ENCODE assay signal across 1 cellular context in genomic region chr5:15440434-15440833, GRCh38.
TF ChIP-seq lines count a peak whose summit lies in the region.

No MANE protein-coding gene starts in this region.

TF ChIP-seq in WTC11, 78 proteins besides CTCF, POLR2A, EP300 and RAD21 (continued from another document):
- TF ChIP-seq, protein P1, sequence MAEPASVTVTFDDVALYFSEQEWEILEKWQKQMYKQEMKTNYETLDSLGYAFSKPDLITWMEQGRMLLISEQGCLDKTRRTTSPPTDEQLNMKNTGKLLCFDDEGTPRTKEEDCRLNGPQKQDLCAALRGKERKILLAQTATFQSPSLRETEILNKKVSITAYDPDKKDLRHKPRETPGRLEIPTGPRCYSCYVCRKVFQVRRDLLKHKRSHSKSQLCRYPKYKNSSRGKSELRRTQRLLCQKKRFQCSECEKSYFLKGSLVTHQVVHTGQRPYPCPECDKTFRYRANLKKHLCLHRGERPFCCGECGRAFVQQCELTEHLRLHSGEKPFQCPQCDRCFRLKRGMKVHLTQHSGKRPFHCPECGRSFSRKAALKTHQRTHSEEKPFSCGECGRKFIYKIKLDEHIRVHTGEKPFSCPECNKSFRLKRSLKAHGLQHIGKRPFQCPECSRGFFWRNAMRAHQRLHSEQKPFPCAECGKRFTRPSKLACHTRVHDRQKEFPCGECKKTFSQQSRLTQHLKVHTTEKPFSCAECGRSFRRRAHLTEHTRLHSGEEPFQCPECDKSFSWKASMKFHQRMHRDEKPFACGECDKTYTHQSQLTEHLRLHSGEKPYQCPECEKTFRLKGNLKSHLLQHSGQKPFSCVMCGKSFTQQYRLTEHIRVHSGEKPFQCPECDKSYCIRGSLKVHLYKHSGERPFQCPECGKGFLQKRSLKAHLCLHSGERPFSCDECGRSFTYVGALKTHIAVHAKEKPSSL (CRISPR knock-in tag; conservative IDR thresholded peaks at IDR 0.05), result no peak
- no peak for TF ChIP-seq EMX1 (CRISPR knock-in tag; IDR thresholded peaks at IDR 0.05)
